ENCODE assay signal across 8 cellular contexts in genomic region chr7:135979674-135980660, GRCh38. TPM values are rescaled to one million over a fixed set of nuclear protein-coding genes. Genes with fewer than 3 reads are reported as not detected.
DNase-seq lines count a peak whose midpoint lies in the region; ATAC-seq and TF ChIP-seq lines count a peak whose summit lies in the region.

No MANE protein-coding gene starts in this region.

- H3K36me3 Mint-ChIP-seq in activated T-helper 2 cell treated with anti-CD3 and anti-CD28 coated beads, Interferon-gamma antibody, Interleukin-2, Interleukin-4, amounts not matched to agents 10 μg/mL and 5 μg/mL and 100 μg/mL, durations not matched to agents 14 hours and 24 hours and 36 hours (ENCODE audit: low read depth) = peaks cover 4% of the 10 kb centered on the region

- H3K79me2 ChIP-seq in DOHH2 (ENCODE audit: control insufficient read depth, low read length) = peaks cover 22% of the 10 kb centered on the region

- peak overlapping the region; percentile 76 for H3K4me3 Mint-ChIP-seq in activated T-helper 2 cell treated with anti-CD3 and anti-CD28 coated beads, Interferon-gamma antibody, Interleukin-2, Interleukin-4, amounts not matched to agents 10 μg/mL and 5 μg/mL and 100 μg/mL, durations not matched to agents 14 hours and 24 hours and 36 hours (ENCODE audit: low read depth)

- TF ChIP-seq CTCF in DOHH2 (IDR thresholded peaks at IDR 0.05; ENCODE audit: low read depth, low read length, poor library complexity, severe bottlenecking) = no peak

- DNase-seq in activated T-helper 2 cell treated with anti-CD3 and anti-CD28 coated beads, Interferon-gamma antibody, Interleukin-2, Interleukin-4, amounts not matched to agents 10 μg/mL and 5 μg/mL and 100 μg/mL, durations not matched to agents 14 hours and 24 hours and 36 hours (ENCODE audit: low spot score) = no peak
- DNase-seq in NCI-H1694 treated with DMSO at 0.1 percent for 48 hours (lab: John Stamatoyannopoulos, UW) (no peak), substantia nigra (lab: John Stamatoyannopoulos, UW) (no peak), middle frontal gyrus (ENCODE audit: extremely low spot score, low spot score) (no peak), superior temporal gyrus (ENCODE audit: extremely low spot score) (no peak)

- peaks cover 51% of the 10 kb centered on the region for H3K4me1 Mint-ChIP-seq in activated T-helper 2 cell treated with anti-CD3 and anti-CD28 coated beads, Interferon-gamma antibody, Interleukin-2, Interleukin-4, amounts not matched to agents 10 μg/mL and 5 μg/mL and 100 μg/mL, durations not matched to agents 14 hours and 24 hours and 36 hours (ENCODE audit: low read depth)

- H3K4me3 ChIP-seq in DOHH2 (ENCODE audit: low read length) = peak overlapping the region; percentile 31
- peak overlapping the region; percentile 12 to 14 for H3K4me3 ChIP-seq in muscle layer of duodenum (ENCODE audit: low read depth in 1 of 2, low read length in 2 of 2)

- peak overlapping the region; percentile 53 for H3K4me2 ChIP-seq in DOHH2 (ENCODE audit: low read length)

- peak; percentile 29 for ATAC-seq in HG02884 (IDR thresholded peaks at IDR 0.05; ENCODE audit: unreplicated experiment)

- no peaks in the 10 kb centered on the region for H3K9me2 ChIP-seq in DOHH2 (replicated peaks; ENCODE audit: control insufficient read depth, low read length)

- no peaks in the 10 kb centered on the region for H3K9me3 ChIP-seq in DOHH2 (ENCODE audit: control insufficient read depth, insufficient read depth, low read length)
- H3K9me3 ChIP-seq in muscle layer of duodenum (ENCODE audit: control insufficient read depth in 1 of 2, low read length in 2 of 2) = no peaks in the 10 kb centered on the region

- no peaks in the 10 kb centered on the region for H3K27me3 Mint-ChIP-seq in activated T-helper 2 cell treated with anti-CD3 and anti-CD28 coated beads, Interferon-gamma antibody, Interleukin-2, Interleukin-4, amounts not matched to agents 10 μg/mL and 5 μg/mL and 100 μg/mL, durations not matched to agents 14 hours and 24 hours and 36 hours (ENCODE audit: low read depth)

- H3K27ac Mint-ChIP-seq in activated T-helper 2 cell treated with anti-CD3 and anti-CD28 coated beads, Interferon-gamma antibody, Interleukin-2, Interleukin-4, amounts not matched to agents 10 μg/mL and 5 μg/mL and 100 μg/mL, durations not matched to agents 14 hours and 24 hours and 36 hours = peak overlapping the region; percentile 90

- no peaks in the 10 kb centered on the region for H3K9me3 Mint-ChIP-seq in activated T-helper 2 cell treated with anti-CD3 and anti-CD28 coated beads, Interferon-gamma antibody, Interleukin-2, Interleukin-4, amounts not matched to agents 10 μg/mL and 5 μg/mL and 100 μg/mL, durations not matched to agents 14 hours and 24 hours and 36 hours

- H3K36me3 ChIP-seq in DOHH2 (ENCODE audit: control insufficient read depth, low read length) = peaks cover 21% of the 10 kb centered on the region
- H3K36me3 ChIP-seq in muscle layer of duodenum (ENCODE audit: control insufficient read depth in 1 of 2, insufficient read depth in 2 of 2, low read length in 2 of 2) = peaks cover 0 to 5% of the 10 kb centered on the region in 2 donors

- H3K4me1 ChIP-seq in DOHH2 (ENCODE audit: control insufficient read depth, low read length) (peaks cover 37% of the 10 kb centered on the region), muscle layer of duodenum (ENCODE audit: control insufficient read depth in 1 of 2, insufficient read depth in 2 of 2, low read length in 2 of 2) (peaks cover 13 to 14% of the 10 kb centered on the region in 2 donors)

- H3F3A ChIP-seq in DOHH2 (ENCODE audit: control insufficient read depth, insufficient read depth) = peaks cover 14% of the 10 kb centered on the region

- no peaks in the 10 kb centered on the region for H3K27me3 ChIP-seq in DOHH2 (ENCODE audit: control insufficient read depth, low read length)
- H3K27me3 ChIP-seq in muscle layer of duodenum (ENCODE audit: low read depth, low read length) = no peaks in the 10 kb centered on the region

- intact Hi-C loops in activated T-helper 2 cell treated with anti-CD3 and anti-CD28 coated beads, Interferon-gamma antibody, Interleukin-2, Interleukin-4, amounts not matched to agents 10 μg/mL and 5 μg/mL and 100 μg/mL, durations not matched to agents 14 hours and 24 hours and 36 hours (cut with micrococcal nuclease) = loop anchor here (1.0 to 10.0 kb wide), 7 partner anchors 15 to 1525 kb away; partner anchors contain the start of genes AKR1B1, CNOT4 and WDR91

- H3K27ac ChIP-seq in DOHH2 (ENCODE audit: low read depth, low read length) (peak overlapping the region; percentile 17; the same call in 1 of the 2 replicates), muscle layer of duodenum (ENCODE audit: low read length) (peak overlapping the region; percentile 64), substantia nigra (ENCODE audit: low read depth, low read length, poor library complexity, severe bottlenecking) (no peak overlapping the region)

- peaks cover 14% of the 10 kb centered on the region for H4K20me1 ChIP-seq in DOHH2 (ENCODE audit: control insufficient read depth, insufficient read depth, low read depth, low read length)

RNA-seq across cellular contexts. Expression of gene MTPN, which starts 2.8 kb away (rescaled TPM):
- 113 and 118 TPM in 2 replicates for total RNA-seq in activated T-helper 2 cell treated with anti-CD3 and anti-CD28 coated beads, Interferon-gamma antibody, Interleukin-2, Interleukin-4, amounts not matched to agents 10 μg/mL and 5 μg/mL and 100 μg/mL, durations not matched to agents 14 hours and 24 hours and 36 hours
